ENCODE assay signal across 2 cellular contexts in the genomic region with DNA sequence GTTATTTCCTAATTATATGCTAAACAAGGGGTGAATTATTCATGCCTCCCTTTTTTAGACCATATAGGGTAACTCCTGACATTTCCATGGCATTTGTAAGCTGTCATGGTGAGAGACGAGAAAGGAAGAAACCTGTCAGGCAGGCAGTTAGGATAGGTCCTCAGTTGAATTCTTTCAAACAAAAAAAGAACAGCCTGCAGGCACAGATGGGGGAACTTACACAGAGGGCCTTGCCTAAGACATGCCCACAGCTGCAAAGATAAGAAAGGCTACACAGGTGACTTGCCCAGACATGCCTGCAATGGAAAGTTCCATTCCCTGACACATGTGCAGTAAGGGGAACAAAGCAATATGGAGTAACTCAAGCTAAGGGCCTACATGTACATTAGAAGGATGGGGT.
A peak's percentile ranks its signal among the peaks of the same experiment; 100 is the strongest.
TF ChIP-seq lines count a peak whose summit lies in the region.

No MANE protein-coding gene starts in this region.

TF ChIP-seq in HepG2, 621 proteins besides CTCF, POLR2A, EP300 and RAD21 (continued from another document):
- TF ChIP-seq ZNF780A (CRISPR knock-in tag; IDR thresholded peaks at IDR 0.05) (peak; percentile 99), ZFP36 (IDR thresholded peaks at IDR 0.05; ENCODE audit: borderline replicate concordance, low read depth, low read length, partially characterized antibody) (peak; percentile 94), TP53 (CRISPR knock-in tag; conservative IDR thresholded peaks at IDR 0.05) (peak; percentile 88; the same call in 1 of the 2 replicates), MZF1 (CRISPR knock-in tag; IDR thresholded peaks at IDR 0.05; ENCODE audit: borderline replicate concordance) (no peak), ZNF570 (CRISPR knock-in tag; IDR thresholded peaks at IDR 0.05; ENCODE audit: borderline replicate concordance) (no peak), ZNF782 (CRISPR knock-in tag; IDR thresholded peaks at IDR 0.05; ENCODE audit: borderline replicate concordance) (no peak), ZNF232 (CRISPR knock-in tag; IDR thresholded peaks at IDR 0.05; ENCODE audit: borderline replicate concordance) (no peak), PHF20 (CRISPR knock-in tag; IDR thresholded peaks at IDR 0.05) (no peak), NCOR1 (IDR thresholded peaks at IDR 0.05; ENCODE audit: borderline replicate concordance, low read length) (no peak), ZNF138 (CRISPR knock-in tag; IDR thresholded peaks at IDR 0.05; ENCODE audit: low read depth) (no peak)
TF ChIP-seq in HepG2: peak in this region for 3.

TF ChIP-seq in H1, 55 proteins besides CTCF, POLR2A, EP300 and RAD21:
- TF ChIP-seq GABPA (IDR thresholded peaks at IDR 0.05; ENCODE audit: borderline replicate concordance, insufficient read depth, low read length) (no peak), SIRT6 (IDR thresholded peaks at IDR 0.05; ENCODE audit: low read length) (no peak), GTF2F1 (IDR thresholded peaks at IDR 0.05; ENCODE audit: borderline replicate concordance, low read depth, low read length) (no peak)
